Comparison of ENCODE assay signal across 1 cellular context in the genomic region with DNA sequence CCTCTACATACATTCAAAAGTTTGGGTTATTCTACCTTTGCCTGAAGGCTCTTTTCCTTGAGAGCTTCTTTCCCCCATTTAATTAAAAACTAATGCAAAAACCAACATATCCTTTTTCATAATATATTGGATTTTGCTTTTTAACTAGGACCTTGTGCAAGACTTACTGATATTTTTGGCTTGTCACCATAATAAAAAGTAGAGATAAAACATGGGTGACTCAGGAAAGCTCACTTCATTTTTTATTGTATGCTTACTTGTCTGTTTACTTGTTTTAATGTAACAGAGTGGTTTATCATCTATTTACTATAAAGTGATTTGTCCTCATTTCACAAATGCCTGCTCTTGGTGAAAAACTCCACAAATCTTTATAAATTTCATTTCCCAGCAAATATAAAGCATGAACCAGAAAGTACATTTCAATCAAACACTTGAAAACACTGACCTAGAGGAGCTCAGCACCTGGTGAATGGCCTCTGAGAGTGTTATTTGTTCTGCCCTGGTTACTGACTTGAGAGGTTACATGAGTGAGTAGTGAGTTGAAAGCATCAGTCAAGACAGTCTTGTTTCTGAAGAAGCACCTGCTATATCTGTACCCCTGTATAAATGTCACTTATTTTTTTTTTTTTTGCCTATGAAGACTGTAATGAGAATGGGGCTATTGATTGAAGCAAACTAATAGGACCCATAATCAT.
TF ChIP-seq lines count a peak whose summit lies in the region.

No MANE protein-coding gene starts in this region.

TF ChIP-seq in GM12878, 131 proteins besides CTCF, POLR2A, EP300 and RAD21 (continued from another document):
- TF ChIP-seq, protein P1, sequence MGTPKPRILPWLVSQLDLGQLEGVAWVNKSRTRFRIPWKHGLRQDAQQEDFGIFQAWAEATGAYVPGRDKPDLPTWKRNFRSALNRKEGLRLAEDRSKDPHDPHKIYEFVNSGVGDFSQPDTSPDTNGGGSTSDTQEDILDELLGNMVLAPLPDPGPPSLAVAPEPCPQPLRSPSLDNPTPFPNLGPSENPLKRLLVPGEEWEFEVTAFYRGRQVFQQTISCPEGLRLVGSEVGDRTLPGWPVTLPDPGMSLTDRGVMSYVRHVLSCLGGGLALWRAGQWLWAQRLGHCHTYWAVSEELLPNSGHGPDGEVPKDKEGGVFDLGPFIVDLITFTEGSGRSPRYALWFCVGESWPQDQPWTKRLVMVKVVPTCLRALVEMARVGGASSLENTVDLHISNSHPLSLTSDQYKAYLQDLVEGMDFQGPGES (IDR thresholded peaks at IDR 0.05) = no peak
- TF ChIP-seq, protein P2, sequence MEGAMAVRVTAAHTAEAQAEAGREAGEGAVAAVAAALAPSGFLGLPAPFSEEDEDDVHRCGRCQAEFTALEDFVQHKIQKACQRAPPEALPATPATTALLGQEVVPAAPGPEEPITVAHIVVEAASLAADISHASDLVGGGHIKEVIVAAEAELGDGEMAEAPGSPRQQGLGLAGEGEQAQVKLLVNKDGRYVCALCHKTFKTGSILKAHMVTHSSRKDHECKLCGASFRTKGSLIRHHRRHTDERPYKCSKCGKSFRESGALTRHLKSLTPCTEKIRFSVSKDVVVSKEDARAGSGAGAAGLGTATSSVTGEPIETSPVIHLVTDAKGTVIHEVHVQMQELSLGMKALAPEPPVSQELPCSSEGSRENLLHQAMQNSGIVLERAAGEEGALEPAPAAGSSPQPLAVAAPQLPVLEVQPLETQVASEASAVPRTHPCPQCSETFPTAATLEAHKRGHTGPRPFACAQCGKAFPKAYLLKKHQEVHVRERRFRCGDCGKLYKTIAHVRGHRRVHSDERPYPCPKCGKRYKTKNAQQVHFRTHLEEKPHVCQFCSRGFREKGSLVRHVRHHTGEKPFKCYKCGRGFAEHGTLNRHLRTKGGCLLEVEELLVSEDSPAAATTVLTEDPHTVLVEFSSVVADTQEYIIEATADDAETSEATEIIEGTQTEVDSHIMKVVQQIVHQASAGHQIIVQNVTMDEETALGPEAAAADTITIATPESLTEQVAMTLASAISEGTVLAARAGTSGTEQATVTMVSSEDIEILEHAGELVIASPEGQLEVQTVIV (IDR thresholded peaks at IDR 0.05; ENCODE audit: borderline replicate concordance, partially characterized antibody) = no peak
- TF ChIP-seq FOXK2 (IDR thresholded peaks at IDR 0.05) (no peak), FOS (IDR thresholded peaks at IDR 0.05; ENCODE audit: borderline replicate concordance, extremely low read depth, insufficient read length) (no peak), SPI1 (IDR thresholded peaks at IDR 0.05; ENCODE audit: borderline replicate concordance, insufficient read depth, low read depth, low read length) (no peak), RFX5 (IDR thresholded peaks at IDR 0.05; ENCODE audit: low read depth, low read length) (no peak), PML (IDR thresholded peaks at IDR 0.05; ENCODE audit: low read length) (no peak), SIN3A (IDR thresholded peaks at IDR 0.05; ENCODE audit: low read depth, low read length) (no peak), SMAD1 (IDR thresholded peaks at IDR 0.05; ENCODE audit: low read depth, partially characterized antibody) (no peak)
- TF ChIP-seq, protein P3, sequence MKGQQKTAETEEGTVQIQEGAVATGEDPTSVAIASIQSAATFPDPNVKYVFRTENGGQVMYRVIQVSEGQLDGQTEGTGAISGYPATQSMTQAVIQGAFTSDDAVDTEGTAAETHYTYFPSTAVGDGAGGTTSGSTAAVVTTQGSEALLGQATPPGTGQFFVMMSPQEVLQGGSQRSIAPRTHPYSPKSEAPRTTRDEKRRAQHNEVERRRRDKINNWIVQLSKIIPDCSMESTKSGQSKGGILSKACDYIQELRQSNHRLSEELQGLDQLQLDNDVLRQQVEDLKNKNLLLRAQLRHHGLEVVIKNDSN (IDR thresholded peaks at IDR 0.05; ENCODE audit: borderline replicate concordance, extremely low read length, insufficient read depth, low read depth, low read length) = no peak
- TF ChIP-seq, protein P4, sequence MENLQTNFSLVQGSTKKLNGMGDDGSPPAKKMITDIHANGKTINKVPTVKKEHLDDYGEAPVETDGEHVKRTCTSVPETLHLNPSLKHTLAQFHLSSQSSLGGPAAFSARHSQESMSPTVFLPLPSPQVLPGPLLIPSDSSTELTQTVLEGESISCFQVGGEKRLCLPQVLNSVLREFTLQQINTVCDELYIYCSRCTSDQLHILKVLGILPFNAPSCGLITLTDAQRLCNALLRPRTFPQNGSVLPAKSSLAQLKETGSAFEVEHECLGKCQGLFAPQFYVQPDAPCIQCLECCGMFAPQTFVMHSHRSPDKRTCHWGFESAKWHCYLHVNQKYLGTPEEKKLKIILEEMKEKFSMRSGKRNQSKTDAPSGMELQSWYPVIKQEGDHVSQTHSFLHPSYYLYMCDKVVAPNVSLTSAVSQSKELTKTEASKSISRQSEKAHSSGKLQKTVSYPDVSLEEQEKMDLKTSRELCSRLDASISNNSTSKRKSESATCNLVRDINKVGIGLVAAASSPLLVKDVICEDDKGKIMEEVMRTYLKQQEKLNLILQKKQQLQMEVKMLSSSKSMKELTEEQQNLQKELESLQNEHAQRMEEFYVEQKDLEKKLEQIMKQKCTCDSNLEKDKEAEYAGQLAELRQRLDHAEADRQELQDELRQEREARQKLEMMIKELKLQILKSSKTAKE (IDR thresholded peaks at IDR 0.05; ENCODE audit: low read depth, poor library complexity, severe bottlenecking) = no peak
- TF ChIP-seq, protein P5, sequence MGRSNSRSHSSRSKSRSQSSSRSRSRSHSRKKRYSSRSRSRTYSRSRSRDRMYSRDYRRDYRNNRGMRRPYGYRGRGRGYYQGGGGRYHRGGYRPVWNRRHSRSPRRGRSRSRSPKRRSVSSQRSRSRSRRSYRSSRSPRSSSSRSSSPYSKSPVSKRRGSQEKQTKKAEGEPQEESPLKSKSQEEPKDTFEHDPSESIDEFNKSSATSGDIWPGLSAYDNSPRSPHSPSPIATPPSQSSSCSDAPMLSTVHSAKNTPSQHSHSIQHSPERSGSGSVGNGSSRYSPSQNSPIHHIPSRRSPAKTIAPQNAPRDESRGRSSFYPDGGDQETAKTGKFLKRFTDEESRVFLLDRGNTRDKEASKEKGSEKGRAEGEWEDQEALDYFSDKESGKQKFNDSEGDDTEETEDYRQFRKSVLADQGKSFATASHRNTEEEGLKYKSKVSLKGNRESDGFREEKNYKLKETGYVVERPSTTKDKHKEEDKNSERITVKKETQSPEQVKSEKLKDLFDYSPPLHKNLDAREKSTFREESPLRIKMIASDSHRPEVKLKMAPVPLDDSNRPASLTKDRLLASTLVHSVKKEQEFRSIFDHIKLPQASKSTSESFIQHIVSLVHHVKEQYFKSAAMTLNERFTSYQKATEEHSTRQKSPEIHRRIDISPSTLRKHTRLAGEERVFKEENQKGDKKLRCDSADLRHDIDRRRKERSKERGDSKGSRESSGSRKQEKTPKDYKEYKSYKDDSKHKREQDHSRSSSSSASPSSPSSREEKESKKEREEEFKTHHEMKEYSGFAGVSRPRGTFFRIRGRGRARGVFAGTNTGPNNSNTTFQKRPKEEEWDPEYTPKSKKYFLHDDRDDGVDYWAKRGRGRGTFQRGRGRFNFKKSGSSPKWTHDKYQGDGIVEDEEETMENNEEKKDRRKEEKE (IDR thresholded peaks at IDR 0.05) = no peak
